8 cellular contexts compared by ENCODE assay signal in the genomic region with DNA sequence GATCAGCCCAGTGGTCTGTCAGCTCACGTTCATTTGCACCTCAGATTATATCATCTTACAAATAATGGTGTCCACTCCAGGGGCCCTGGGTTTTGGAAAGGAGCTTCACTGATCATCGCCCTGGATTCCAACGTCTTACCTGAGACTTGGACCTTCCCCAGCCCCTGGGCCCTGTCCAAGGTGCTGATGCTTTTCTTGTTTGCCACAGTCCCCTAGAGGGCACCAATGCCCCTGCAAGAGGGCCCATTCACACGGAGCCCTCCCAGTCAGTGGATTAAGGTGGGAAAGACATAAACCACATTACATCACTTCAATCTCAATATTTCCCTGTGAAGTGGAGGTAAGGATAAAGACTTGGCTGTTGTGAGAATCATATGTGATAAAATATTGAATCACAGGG.
DNase-seq lines count a peak whose midpoint lies in the region; ATAC-seq and TF ChIP-seq lines count a peak whose summit lies in the region.

No MANE protein-coding gene starts in this region.

- ATAC-seq in GM21367 (IDR thresholded peaks at IDR 0.05; ENCODE audit: unreplicated experiment) = no peak

- no peak overlapping the region for H3K4me3 ChIP-seq in WI38 (ENCODE audit: low read depth, low read length)

- peak; percentile 18 for DNase-seq in EL
- peak; percentile 79 for DNase-seq in HT-29 (ENCODE audit: low spot score)
- peak; percentile 33 for DNase-seq in kidney glomerular epithelial cell (lab: John Stamatoyannopoulos, UW)
- DNase-seq in SKM-1 treated with dmso at 0.1 percent for 144 hours (lab: John Stamatoyannopoulos, UW; ENCODE audit: unreplicated experiment) = no peak
- no peak for DNase-seq in central memory CD4-positive, alpha-beta T cell
- no peak for DNase-seq in NCI-H187 treated with DMSO at 0.1 percent for 48 hours (lab: John Stamatoyannopoulos, UW)

- peak; percentile 10; the same call in 1 of the 2 replicates for TF ChIP-seq CTCF in WI38 (IDR thresholded peaks at IDR 0.05; ENCODE audit: low read depth, low read length)

Comparison
In these comparisons a context has a peak if more than half of its experiments do, and no peak if none do; other contexts are left out.
1. DNase-seq: peak in EL (single experiment), HT-29 (single experiment) and kidney glomerular epithelial cell (single experiment); none in SKM-1 treated with dmso at 0.1 percent for 144 hours (single experiment), central memory CD4-positive, alpha-beta T cell (single experiment) and NCI-H187 treated with DMSO at 0.1 percent for 48 hours (single experiment).